Comparison of ENCODE assay signal across 1 cellular context in the genomic region with DNA sequence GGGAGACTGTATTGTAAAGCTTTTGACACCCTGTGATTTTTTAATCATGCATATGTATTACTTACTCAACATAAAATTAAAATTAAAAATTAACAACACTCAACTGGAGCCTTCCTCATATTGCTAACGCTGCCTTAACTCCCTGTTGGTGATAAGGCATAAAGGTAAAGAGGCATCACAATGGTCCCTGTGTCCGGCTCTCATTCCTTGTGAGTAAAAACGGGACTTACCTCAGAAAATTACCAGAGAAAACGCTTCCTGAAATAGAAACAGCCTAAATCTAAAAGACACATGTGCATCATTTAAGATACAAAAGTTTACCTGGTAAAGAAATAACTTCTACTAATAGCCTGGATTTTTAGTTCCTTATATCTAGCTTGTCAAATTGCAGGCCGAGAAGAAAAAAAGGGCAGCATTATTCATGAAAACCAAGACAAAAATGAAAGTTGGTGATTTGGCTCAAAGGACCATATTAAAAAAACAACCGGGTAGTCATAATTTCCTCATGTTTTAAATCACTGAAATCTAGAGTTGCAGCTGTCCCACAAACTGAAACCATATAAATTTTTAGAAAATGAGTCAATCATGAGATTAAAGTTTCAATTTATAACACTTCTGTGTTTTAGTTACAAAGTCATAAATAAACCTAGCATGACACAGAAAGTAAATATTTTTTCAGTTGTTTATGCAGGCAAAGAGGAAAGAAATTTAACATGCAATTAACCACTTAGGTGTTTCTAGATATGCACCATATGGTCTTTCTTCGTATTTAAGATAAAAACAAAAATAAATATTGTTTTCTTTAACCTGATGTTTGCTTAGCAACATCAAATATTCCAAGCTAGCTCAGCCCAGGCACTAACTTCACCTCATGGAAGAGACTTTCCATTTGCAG.
A peak's percentile ranks its signal among the peaks of the same experiment; 100 is the strongest.
TF ChIP-seq lines count a peak whose summit lies in the region.

No MANE protein-coding gene starts in this region.

TF ChIP-seq in HEK293, 187 proteins besides CTCF, POLR2A, EP300 and RAD21 (continued from another document):
- TF ChIP-seq, protein P1, sequence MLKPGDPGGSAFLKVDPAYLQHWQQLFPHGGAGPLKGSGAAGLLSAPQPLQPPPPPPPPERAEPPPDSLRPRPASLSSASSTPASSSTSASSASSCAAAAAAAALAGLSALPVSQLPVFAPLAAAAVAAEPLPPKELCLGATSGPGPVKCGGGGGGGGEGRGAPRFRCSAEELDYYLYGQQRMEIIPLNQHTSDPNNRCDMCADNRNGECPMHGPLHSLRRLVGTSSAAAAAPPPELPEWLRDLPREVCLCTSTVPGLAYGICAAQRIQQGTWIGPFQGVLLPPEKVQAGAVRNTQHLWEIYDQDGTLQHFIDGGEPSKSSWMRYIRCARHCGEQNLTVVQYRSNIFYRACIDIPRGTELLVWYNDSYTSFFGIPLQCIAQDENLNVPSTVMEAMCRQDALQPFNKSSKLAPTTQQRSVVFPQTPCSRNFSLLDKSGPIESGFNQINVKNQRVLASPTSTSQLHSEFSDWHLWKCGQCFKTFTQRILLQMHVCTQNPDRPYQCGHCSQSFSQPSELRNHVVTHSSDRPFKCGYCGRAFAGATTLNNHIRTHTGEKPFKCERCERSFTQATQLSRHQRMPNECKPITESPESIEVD (tag by site-specific recombination; IDR thresholded peaks at IDR 0.05), result peak; percentile 75
